9 cellular contexts compared by ENCODE assay signal in genomic region chr12:121536058-121536928, GRCh38. TPM values are rescaled to one million over a fixed set of nuclear protein-coding genes. Genes with fewer than 3 reads are reported as not detected.
A peak's percentile ranks its signal among the peaks of the same experiment; 100 is the strongest.
DNase-seq lines count a peak whose midpoint lies in the region; ATAC-seq and TF ChIP-seq lines count a peak whose summit lies in the region.
"Had no signal": no experiment of that assay in that cellular context is flagged by ENCODE, and none has a peak within 500 bp of the region (broad histone marks: within the 10 kb centered on the region; RNA-seq: fewer than 3 reads in every experiment).

No MANE protein-coding gene starts in this region.

- peaks cover 23% of the 10 kb centered on the region for H3K4me1 Mint-ChIP-seq in chondrocyte (ENCODE audit: low read depth)

- no peak for TF ChIP-seq CTCF in chondrocyte (IDR thresholded peaks at IDR 0.05)

- H3K4me3 Mint-ChIP-seq in chondrocyte (ENCODE audit: unreplicated experiment) = peak overlapping the region; percentile 66

- peaks cover 3% of the 10 kb centered on the region for H3K36me3 Mint-ChIP-seq in chondrocyte (ENCODE audit: low read depth)

- peak overlapping the region; percentile 82 for H3K27ac Mint-ChIP-seq in chondrocyte (ENCODE audit: unreplicated experiment)

- no peaks in the 10 kb centered on the region for H3K27me3 Mint-ChIP-seq in chondrocyte (ENCODE audit: low read depth)

- H3K9me3 Mint-ChIP-seq in chondrocyte (ENCODE audit: low read depth) = no peaks in the 10 kb centered on the region

- DNase-seq in NCI-H345 (lab: John Stamatoyannopoulos, UW) (peak; percentile 60), NCI-H345 treated with DMSO at 0.1 percent for 48 hours (lab: John Stamatoyannopoulos, UW; ENCODE audit: unreplicated experiment) (no peak), NCI-H2029 treated with DMSO at 0.1 percent for 48 hours (lab: John Stamatoyannopoulos, UW) (peak; percentile 42), chondrocyte (ENCODE audit: low spot score) (no peak), kidney tubule cell (ENCODE audit: low spot score) (peak; percentile 73)
- peak; percentile 47 for DNase-seq in activated CD4-positive, CD25-positive, alpha-beta regulatory T cell treated with anti-CD3 and anti-CD28 coated beads, Interleukin-2, amount 50 U/mL, for 16 hours (ENCODE audit: low read depth, low spot score)
- peak; percentile 64 for DNase-seq in stimulated activated CD4-positive, alpha-beta T cell treated with anti-CD3 and anti-CD28 coated beads, Interleukin-1b, Interleukin-23, amount 100 ng/mL, for 48 hours
- DNase-seq: DND-41 had no signal

- peak; percentile 61 for ATAC-seq in HG02885 (IDR thresholded peaks at IDR 0.05; ENCODE audit: poor library complexity, unreplicated experiment)

RNA-seq across cellular contexts. Expression of gene KDM2B, which starts 44.5 kb away (rescaled TPM):
- total RNA-seq in chondrocyte = 21.3 to 25.3 TPM (median 21.8 TPM) in 3 replicates

Comparison
In these comparisons a context has a peak if more than half of its experiments do, and no peak if none do; other contexts are left out.
1. DNase-seq: peak in NCI-H345 (single experiment), NCI-H2029 treated with DMSO at 0.1 percent for 48 hours (single experiment), activated CD4-positive, CD25-positive, alpha-beta regulatory T cell treated with anti-CD3 and anti-CD28 coated beads, Interleukin-2, amount 50 U/mL, for 16 hours (single experiment), kidney tubule cell (single experiment) and stimulated activated CD4-positive, alpha-beta T cell treated with anti-CD3 and anti-CD28 coated beads, Interleukin-1b, Interleukin-23, amount 100 ng/mL, for 48 hours (single experiment); none in NCI-H345 treated with DMSO at 0.1 percent for 48 hours (single experiment) and chondrocyte (single experiment).